In genomic region chr1:115980156-115980555, GRCh38 we compare ENCODE assay signal across 17 cellular contexts.
"Had no signal": no experiment of that assay in that cellular context is flagged by ENCODE, and none has a peak within 500 bp of the region (broad histone marks: within the 10 kb centered on the region; RNA-seq: fewer than 3 reads in every experiment).

No MANE protein-coding gene starts in this region.

- H3K4me3 ChIP-seq: coronary artery, lower lobe of right lung, prostate gland, right atrium auricular region, sigmoid colon, stomach had no signal

- H3K4me1 Mint-ChIP-seq: stimulated activated effector memory CD8-positive, alpha-beta T cell treated with anti-CD3 and anti-CD28 coated beads, Interleukin-12 subunit alpha, Interleukin-12 subunit beta, amount 100 ng/mL, for 72 hours had no signal

- ATAC-seq: effector memory CD8-positive, alpha-beta T cell; left ventricle myocardium superior; lower lobe of right lung; stimulated activated effector memory CD8-positive, alpha-beta T cell treated with anti-CD3 and anti-CD28 coated beads, Interleukin-12 subunit alpha, Interleukin-12 subunit beta, amount 100 ng/mL, for 72 hours had no signal

- DNase-seq: dermis blood vessel endothelial cell; effector memory CD8-positive, alpha-beta T cell; head of caudate nucleus; left ventricle myocardium superior; lower lobe of right lung; natural killer cell; sigmoid colon; stimulated activated CD4-positive, alpha-beta T cell treated with anti-CD3 and anti-CD28 coated beads, Interleukin-2, amount 100 ng/mL, for 24 hours; stimulated activated CD4-positive, alpha-beta T cell treated with anti-CD3 and anti-CD28 coated beads, Interleukin-4, amount 100 ng/mL, for 24 hours; stimulated activated naive CD4-positive, alpha-beta T cell treated with Interleukin-2 at 50 U/mL for 16 hours; stomach; trophoblast cell had no signal

- H3K27me3 ChIP-seq: right atrium auricular region, stomach had no signal

- H3K9me3 Mint-ChIP-seq: effector memory CD8-positive, alpha-beta T cell; natural killer cell; stimulated activated effector memory CD8-positive, alpha-beta T cell treated with anti-CD3 and anti-CD28 coated beads, Interleukin-12 subunit alpha, Interleukin-12 subunit beta, amount 100 ng/mL, for 72 hours had no signal

- H3K27ac ChIP-seq: coronary artery, lower lobe of right lung, parathyroid adenoma, prostate gland, right atrium auricular region, sigmoid colon, stomach had no signal

- H3K9me3 ChIP-seq: lower lobe of right lung, prostate gland, right atrium auricular region, sigmoid colon, stomach had no signal

- H3K36me3 Mint-ChIP-seq: natural killer cell; stimulated activated effector memory CD8-positive, alpha-beta T cell treated with anti-CD3 and anti-CD28 coated beads, Interleukin-12 subunit alpha, Interleukin-12 subunit beta, amount 100 ng/mL, for 72 hours had no signal

- H3K36me3 ChIP-seq: lower lobe of right lung, prostate gland, right atrium auricular region, sigmoid colon, stomach had no signal

- H3K4me3 Mint-ChIP-seq: effector memory CD8-positive, alpha-beta T cell; natural killer cell; stimulated activated effector memory CD8-positive, alpha-beta T cell treated with anti-CD3 and anti-CD28 coated beads, Interleukin-12 subunit alpha, Interleukin-12 subunit beta, amount 100 ng/mL, for 72 hours had no signal

- H3K4me1 ChIP-seq: parathyroid adenoma, prostate gland had no signal

- H3K27ac Mint-ChIP-seq: stimulated activated effector memory CD8-positive, alpha-beta T cell treated with anti-CD3 and anti-CD28 coated beads, Interleukin-12 subunit alpha, Interleukin-12 subunit beta, amount 100 ng/mL, for 72 hours had no signal
